In genomic region chr16:85173077-85173980, GRCh38 we compare ENCODE assay signal across 8 cellular contexts.
DNase-seq lines count a peak whose midpoint lies in the region; ATAC-seq and TF ChIP-seq lines count a peak whose summit lies in the region.
"Had no signal": no experiment of that assay in that cellular context is flagged by ENCODE, and none has a peak within 500 bp of the region (broad histone marks: within the 10 kb centered on the region; RNA-seq: fewer than 3 reads in every experiment).

No MANE protein-coding gene starts in this region.

- peak overlapping the region; percentile 78 for H3K27ac ChIP-seq in subcutaneous abdominal adipose tissue (ENCODE audit: low read depth, low read length)

- H3K9me3 Mint-ChIP-seq in HFFc6, result peaks cover 8% of the 10 kb centered on the region

- H3K27me3 ChIP-seq in subcutaneous abdominal adipose tissue (ENCODE audit: control insufficient read depth in 5 of 5, insufficient read depth in 4 of 5, low read length in 5 of 5), result peaks cover 0 to 3% (median 0%) of the 10 kb centered on the region in 5 donors

- H3K9me3 ChIP-seq in subcutaneous abdominal adipose tissue (ENCODE audit: control insufficient read depth in 5 of 5, low read length in 5 of 5), result no peaks in the 10 kb centered on the region

- peaks cover 5% of the 10 kb centered on the region for H3K27me3 Mint-ChIP-seq in HFFc6 (ENCODE audit: insufficient read depth)

- TF ChIP-seq CTCF in HFFc6 (IDR thresholded peaks at IDR 0.05) (peak; percentile 37; the same call in 1 of the 2 replicates), WI38 (IDR thresholded peaks at IDR 0.05; ENCODE audit: low read depth, low read length) (peak; percentile 46)

- peak overlapping the region; percentile 95 for H3K4me3 Mint-ChIP-seq in HFFc6

- H3K36me3 ChIP-seq in subcutaneous abdominal adipose tissue (ENCODE audit: control insufficient read depth in 5 of 5, insufficient read depth in 5 of 5, low read length in 5 of 5), result peaks cover 0 to 5% (median 0%) of the 10 kb centered on the region in 5 donors

- ATAC-seq in GM21447 (IDR thresholded peaks at IDR 0.05; ENCODE audit: unreplicated experiment) (no peak), GM18907 (IDR thresholded peaks at IDR 0.05; ENCODE audit: unreplicated experiment) (no peak)

- peak overlapping the region; percentile 98 for H3K27ac Mint-ChIP-seq in HFFc6

- H3K4me1 ChIP-seq in subcutaneous abdominal adipose tissue (ENCODE audit: control insufficient read depth in 5 of 5, insufficient read depth in 5 of 5, low read length in 5 of 5), result peaks cover 15 to 85% (median 78%) of the 10 kb centered on the region in 5 donors

- H3K4me1 Mint-ChIP-seq in HFFc6 (ENCODE audit: low read depth), result peaks cover 72% of the 10 kb centered on the region

- H3K36me3 Mint-ChIP-seq in HFFc6 (ENCODE audit: low read depth), result peaks cover 20% of the 10 kb centered on the region

- H3K4me3 ChIP-seq in WI38 (ENCODE audit: low read depth, low read length) (peak overlapping the region; percentile 60), subcutaneous abdominal adipose tissue (ENCODE audit: low read depth in 1 of 5, low read length in 5 of 5) (peak overlapping the region; percentile 46 to 75 (median 67))

- DNase-seq in HFFc6, result peak; percentile 92
- peak; percentile 48 for DNase-seq in iPS-NIHi7 (ENCODE audit: extremely low spot score)
- no peak for DNase-seq in stimulated activated CD4-positive, alpha-beta T cell treated with anti-CD3 and anti-CD28 coated beads, Interleukin-4, amount 100 ng/mL, for 1 hour
- DNase-seq: NCI-H2081 treated with DMSO at 0.1 percent for 48 hours had no signal

- H3K9ac ChIP-seq in subcutaneous abdominal adipose tissue (ENCODE audit: low read length in 5 of 5), result peak overlapping the region in 2 of 5 donors; percentile 58 to 62
